1 cellular context compared by ENCODE assay signal in genomic region chr6:149545754-149546471, GRCh38.
A peak's percentile ranks its signal among the peaks of the same experiment; 100 is the strongest.
TF ChIP-seq lines count a peak whose summit lies in the region.

Gene PPIL4, minus strand, starts transcription at chr6:149546043. Its CDS starts 38 bp downstream, at chr6:149546005.

TF ChIP-seq in K562, 482 proteins besides CTCF, POLR2A, EP300 and RAD21 (continued from another document and continues in another):
- TF ChIP-seq IRF9 (tag; IDR thresholded peaks at IDR 0.05) (no peak), ZBTB1 (CRISPR knock-in tag; IDR thresholded peaks at IDR 0.05; ENCODE audit: borderline replicate concordance, low read depth) (no peak), NEUROD1 (IDR thresholded peaks at IDR 0.05; ENCODE audit: borderline replicate concordance, low read depth, low read length, partially characterized antibody) (peak; percentile 13), HES1 (IDR thresholded peaks at IDR 0.05; ENCODE audit: low read depth) (no peak), IRF1 (CRISPR knock-in tag; IDR thresholded peaks at IDR 0.05; ENCODE audit: borderline replicate concordance) (no peak; the same call in 1 of the 2 replicates), RBM39 (optimal IDR thresholded peaks at IDR 0.05; ENCODE audit: low read depth, low read length) (no peak), SOX6 (IDR thresholded peaks at IDR 0.05) (no peak), ZBTB2 (IDR thresholded peaks at IDR 0.05) (peak; percentile 89), CSDE1 (IDR thresholded peaks at IDR 0.05) (peak in 1 of 2 experiments; percentile 97; a peak in 2 of 4 replicates), TCF7 (IDR thresholded peaks at IDR 0.05; ENCODE audit: borderline replicate concordance) (peak; percentile 67), EGR1 (conservative IDR thresholded peaks at IDR 0.05) (peak; percentile 93), ZNF175 (CRISPR knock-in tag; IDR thresholded peaks at IDR 0.05; ENCODE audit: low read depth) (no peak), DLX4 (CRISPR knock-in tag; IDR thresholded peaks at IDR 0.05) (no peak), ELF2 (CRISPR knock-in tag; IDR thresholded peaks at IDR 0.05) (peak; percentile 98), MXI1 (IDR thresholded peaks at IDR 0.05; ENCODE audit: low read depth, low read length) (peak; percentile 90), DDX20 (tag; IDR thresholded peaks at IDR 0.05; ENCODE audit: low read depth) (no peak), JUN (IDR thresholded peaks at IDR 0.05; ENCODE audit: borderline replicate concordance, low read depth, low read length) (peak; percentile 54; the same call in 1 of the 2 replicates), JUN (CRISPR knock-in tag; IDR thresholded peaks at IDR 0.05; ENCODE audit: borderline replicate concordance) (0 out of 2 replicates have a peak, but pooled peaks have one; percentile 79), ZNF347 (CRISPR knock-in tag; IDR thresholded peaks at IDR 0.05; ENCODE audit: low read depth) (no peak), CREB3L1 (IDR thresholded peaks at IDR 0.05; ENCODE audit: borderline replicate concordance, low read depth) (peak; percentile 98), RBM25 (IDR thresholded peaks at IDR 0.05; ENCODE audit: low read depth, low read length, severe bottlenecking) (peak; percentile 44), MTF1 (CRISPR knock-in tag; IDR thresholded peaks at IDR 0.05; ENCODE audit: borderline replicate concordance) (0 out of 2 replicates have a peak, but pooled peaks have one; percentile 17), PML (IDR thresholded peaks at IDR 0.05; ENCODE audit: low read length) (peak; percentile 64; the same call in 1 of the 2 replicates), SIN3B (IDR thresholded peaks at IDR 0.05; ENCODE audit: low read depth) (peak; percentile 100), E4F1 (CRISPR knock-in tag; IDR thresholded peaks at IDR 0.05; ENCODE audit: borderline replicate concordance) (peak; percentile 33; the same call in 1 of the 2 replicates), PREB (CRISPR knock-in tag; IDR thresholded peaks at IDR 0.05) (no peak), ETV5 (CRISPR knock-in tag; IDR thresholded peaks at IDR 0.05; ENCODE audit: low read depth) (peak; percentile 98), RFX1 (IDR thresholded peaks at IDR 0.05) (no peak), NR4A1 (CRISPR knock-in tag; IDR thresholded peaks at IDR 0.05) (no peak), NR4A1 (tag; IDR thresholded peaks at IDR 0.05) (peak; percentile 63; the same call in 1 of the 2 replicates), HDAC6 (IDR thresholded peaks at IDR 0.05; ENCODE audit: low read depth, low read length) (no peak), POLR2B (IDR thresholded peaks at IDR 0.05; ENCODE audit: low read depth, partially characterized antibody) (peak; percentile 64), GABPB1 (CRISPR knock-in tag; IDR thresholded peaks at IDR 0.05) (peak; percentile 93), POLR2AphosphoS5 (IDR thresholded peaks at IDR 0.05; ENCODE audit: control insufficient read depth, insufficient read depth, low read depth, low read length) (peak; percentile 90), ZNF785 (CRISPR knock-in tag; IDR thresholded peaks at IDR 0.05) (no peak), U2AF1 (optimal IDR thresholded peaks at IDR 0.05; ENCODE audit: low read depth, low read length) (peak; percentile 88), FOSL1 (tag; conservative IDR thresholded peaks at IDR 0.05) (peak; percentile 73), ZNF830 (CRISPR knock-in tag; IDR thresholded peaks at IDR 0.05) (no peak; the same call in 1 of the 2 replicates), CHD2 (IDR thresholded peaks at IDR 0.05; ENCODE audit: low read depth, low read length) (0 out of 2 replicates have a peak, but pooled peaks have one; percentile 25), RHOXF2B (CRISPR knock-in tag; conservative IDR thresholded peaks at IDR 0.05) (no peak), ZNF217 (CRISPR knock-in tag; IDR thresholded peaks at IDR 0.05) (no peak), BMI1 (IDR thresholded peaks at IDR 0.05; ENCODE audit: low read length) (no peak), BRF1 (IDR thresholded peaks at IDR 0.05; ENCODE audit: borderline replicate concordance, extremely low read depth, insufficient read length) (no peak), CBX3 (IDR thresholded peaks at IDR 0.05; ENCODE audit: borderline replicate concordance in 1 of 2, low read length in 2 of 2) (peak in 1 of 2 experiments; percentile 16; a peak in 1 of 3 replicates), ZNF24 (IDR thresholded peaks at IDR 0.05) (no peak), SUPT5H (IDR thresholded peaks at IDR 0.05) (peak; percentile 88), PRMT5 (CRISPR knock-in tag; IDR thresholded peaks at IDR 0.05) (no peak), ZNF436 (CRISPR knock-in tag; IDR thresholded peaks at IDR 0.05) (no peak), ZNF282 (CRISPR knock-in tag; IDR thresholded peaks at IDR 0.05) (no peak), ZC3H8 (IDR thresholded peaks at IDR 0.05) (no peak), CHD4 (IDR thresholded peaks at IDR 0.05; ENCODE audit: insufficient read depth, insufficient replicate concordance, low read depth, low read length, poor library complexity, severe bottlenecking) (no peak), CBX5 (IDR thresholded peaks at IDR 0.05; ENCODE audit: borderline replicate concordance, low read depth) (0 out of 2 replicates have a peak, but pooled peaks have one; percentile 26), HMGN3 (IDR thresholded peaks at IDR 0.05; ENCODE audit: borderline replicate concordance, extremely low read depth, insufficient read length, low read depth, low read length) (peak; percentile 94), NCOA2 (IDR thresholded peaks at IDR 0.05; ENCODE audit: partially characterized antibody in 2 of 2) (no peak), ZNF609 (CRISPR knock-in tag; IDR thresholded peaks at IDR 0.05; ENCODE audit: borderline replicate concordance) (peak; percentile 42; the same call in 1 of the 2 replicates), SMC3 (conservative IDR thresholded peaks at IDR 0.05; ENCODE audit: insufficient read depth, low read depth, low read length) (peak; percentile 44), ATF2 (CRISPR knock-in tag; IDR thresholded peaks at IDR 0.05) (no peak; the same call in 1 of the 2 replicates)
